In genomic region chr6:162965366-162965765, GRCh38 we compare ENCODE assay signal across 24 cellular contexts.
"Had no signal": no experiment of that assay in that cellular context is flagged by ENCODE, and none has a peak within 500 bp of the region (broad histone marks: within the 10 kb centered on the region; RNA-seq: fewer than 3 reads in every experiment).

No MANE protein-coding gene starts in this region.

- H3K9me3 ChIP-seq: adrenal gland, lower lobe of right lung, pancreas, psoas muscle, right atrium auricular region, transverse colon, vagina had no signal

- H3K4me1 ChIP-seq: adrenal gland, lower lobe of right lung, pancreas, right atrium auricular region, transverse colon had no signal

- ATAC-seq: activated T-helper 17 cell treated with anti-CD3 and anti-CD28 coated beads, Interleukin-2, amount 50 U/mL, for 72 hours; left lobe of liver; naive thymus-derived CD8-positive, alpha-beta T cell; stimulated activated memory B cell treated with anti-CD40 and anti-IgM and Interleukin-4, amounts not matched to agents 10 μg/mL and 1 μg/mL and 100 μg/mL, for 72 hours; T-cell had no signal

- H3K27me3 Mint-ChIP-seq: activated naive CD8-positive, alpha-beta T cell; activated T-cell treated with anti-CD3 and anti-CD28 coated beads, Interleukin-2, amount 50 U/mL, for 24 hours; activated T-helper 17 cell treated with anti-CD3 and anti-CD28 coated beads, Interleukin-2, amount 50 U/mL, for 72 hours; stimulated activated memory B cell treated with anti-CD40 and anti-IgM and Interleukin-4, amounts not matched to agents 10 μg/mL and 1 μg/mL and 100 μg/mL, for 72 hours; T-cell had no signal

- H3K79me2 ChIP-seq: hepatocyte had no signal

- H3K27ac ChIP-seq: adrenal gland, foreskin keratinocyte, hepatocyte, lower lobe of right lung, pancreas, psoas muscle, right atrium auricular region, transverse colon, vagina had no signal

- FAIRE-seq: pancreas, TTC549 had no signal

- DNase-seq: activated CD4-positive, alpha-beta T cell treated with anti-CD3 and anti-CD28 coated beads for 1 hour; activated CD4-positive, alpha-beta T cell treated with anti-CD3 and anti-CD28 coated beads, Interleukin-2, amount 50 U/mL, for 1 hour; activated naive CD4-positive, alpha-beta T cell; activated T-cell treated with anti-CD3 and anti-CD28 coated beads, Interleukin-2, amount 50 U/mL, for 24 hours; effector CD4-positive, alpha-beta T cell; immature natural killer cell; lower lobe of right lung; naive thymus-derived CD8-positive, alpha-beta T cell; pancreas; stimulated activated CD4-positive, alpha-beta T cell treated with anti-CD3 and anti-CD28 coated beads, Interleukin-1b, Interleukin-23, amount 100 ng/mL, for 48 hours; T-cell; transverse colon had no signal

- H3K27ac Mint-ChIP-seq: activated naive CD8-positive, alpha-beta T cell; activated T-cell treated with anti-CD3 and anti-CD28 coated beads, Interleukin-2, amount 50 U/mL, for 24 hours; activated T-helper 17 cell treated with anti-CD3 and anti-CD28 coated beads, Interleukin-2, amount 50 U/mL, for 72 hours; immature natural killer cell; naive thymus-derived CD8-positive, alpha-beta T cell; stimulated activated memory B cell treated with anti-CD40 and anti-IgM and Interleukin-4, amounts not matched to agents 10 μg/mL and 1 μg/mL and 100 μg/mL, for 72 hours; T-cell; T-helper 2 cell treated with Interferon-gamma antibody and Interleukin-4, amounts not matched to agents 5 μg/mL and 100 μg/mL, for 36 hours had no signal

- H3K4me1 Mint-ChIP-seq: activated T-helper 17 cell treated with anti-CD3 and anti-CD28 coated beads, Interleukin-2, amount 50 U/mL, for 72 hours; immature natural killer cell; naive thymus-derived CD8-positive, alpha-beta T cell; stimulated activated memory B cell treated with anti-CD40 and anti-IgM and Interleukin-4, amounts not matched to agents 10 μg/mL and 1 μg/mL and 100 μg/mL, for 72 hours; T-cell had no signal

- H3K4me3 Mint-ChIP-seq: activated naive CD8-positive, alpha-beta T cell; activated T-cell treated with anti-CD3 and anti-CD28 coated beads, Interleukin-2, amount 50 U/mL, for 24 hours; activated T-helper 17 cell treated with anti-CD3 and anti-CD28 coated beads, Interleukin-2, amount 50 U/mL, for 72 hours; immature natural killer cell; naive thymus-derived CD8-positive, alpha-beta T cell; stimulated activated memory B cell treated with anti-CD40 and anti-IgM and Interleukin-4, amounts not matched to agents 10 μg/mL and 1 μg/mL and 100 μg/mL, for 72 hours; T-cell; T-helper 2 cell treated with Interferon-gamma antibody and Interleukin-4, amounts not matched to agents 5 μg/mL and 100 μg/mL, for 36 hours had no signal

- H3K4me3 ChIP-seq: adrenal gland, hepatocyte, lower lobe of right lung, pancreas, psoas muscle, right atrium auricular region, transverse colon, vagina had no signal

- H3K36me3 ChIP-seq: adrenal gland, lower lobe of right lung, pancreas, right atrium auricular region, transverse colon, vagina had no signal

- H3K36me3 Mint-ChIP-seq: activated naive CD8-positive, alpha-beta T cell; immature natural killer cell; stimulated activated memory B cell treated with anti-CD40 and anti-IgM and Interleukin-4, amounts not matched to agents 10 μg/mL and 1 μg/mL and 100 μg/mL, for 72 hours; T-cell had no signal

- H3K27me3 ChIP-seq: adrenal gland, foreskin keratinocyte, hepatocyte, pancreas, right atrium auricular region, transverse colon, vagina had no signal

- H3K4me2 ChIP-seq: hepatocyte had no signal

- H2AFZ ChIP-seq: hepatocyte had no signal
